ENCODE assay signal across 23 cellular contexts in the genomic region with DNA sequence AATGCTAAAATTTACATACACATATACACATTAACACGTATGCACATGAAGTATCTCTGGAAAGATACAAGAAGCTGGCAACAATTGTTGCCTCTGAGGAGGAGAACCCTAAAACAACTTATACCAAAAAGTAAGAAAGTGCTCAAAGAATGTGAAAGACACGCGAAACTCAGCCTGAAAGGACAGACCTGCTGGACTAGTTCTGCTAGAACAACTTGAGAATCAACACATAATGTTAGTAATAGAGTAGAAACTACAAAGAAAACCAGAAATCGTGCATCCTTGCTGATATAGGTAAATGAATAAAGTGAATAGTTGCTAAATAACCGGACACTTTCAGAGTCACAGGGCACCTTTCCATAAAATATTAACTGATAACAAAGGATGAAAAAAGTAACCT.
"Had no signal": no experiment of that assay in that cellular context is flagged by ENCODE, and none has a peak within 500 bp of the region (broad histone marks: within the 10 kb centered on the region; RNA-seq: fewer than 3 reads in every experiment).

No MANE protein-coding gene starts in this region.

- H3K27me3 Mint-ChIP-seq: activated CD4-positive, alpha-beta T cell treated with anti-CD3 and anti-CD28 coated beads for 36 hours; effector memory CD8-positive, alpha-beta T cell; stimulated activated naive CD8-positive, alpha-beta T cell treated with anti-CD3 and anti-CD28 coated beads, Interleukin-15, Interleukin-2, amounts not matched to agents 100 ng/mL and 50 ng/mL, for 24 hours had no signal

- H3K27ac Mint-ChIP-seq: activated CD4-positive, alpha-beta T cell treated with anti-CD3 and anti-CD28 coated beads for 36 hours; activated naive CD4-positive, alpha-beta T cell treated with anti-CD3 and anti-CD28 coated beads, Interleukin-2, amount 50 U/mL, for 72 hours; activated T-cell treated with anti-CD3 and anti-CD28 coated beads, Interleukin-2, amount 50 U/mL, for 72 hours; effector memory CD8-positive, alpha-beta T cell; stimulated activated naive CD8-positive, alpha-beta T cell treated with anti-CD3 and anti-CD28 coated beads, Interleukin-15, Interleukin-2, amounts not matched to agents 100 ng/mL and 50 ng/mL, for 24 hours; T-helper 2 cell treated with Interferon-gamma antibody and Interleukin-4, amounts not matched to agents 5 μg/mL and 100 μg/mL, for 36 hours had no signal

- H3K4me3 Mint-ChIP-seq: activated CD4-positive, alpha-beta T cell treated with anti-CD3 and anti-CD28 coated beads for 36 hours; activated T-cell treated with anti-CD3 and anti-CD28 coated beads, Interleukin-2, amount 50 U/mL, for 72 hours; effector memory CD8-positive, alpha-beta T cell; stimulated activated naive CD8-positive, alpha-beta T cell treated with anti-CD3 and anti-CD28 coated beads, Interleukin-15, Interleukin-2, amounts not matched to agents 100 ng/mL and 50 ng/mL, for 24 hours; T-helper 2 cell treated with Interferon-gamma antibody and Interleukin-4, amounts not matched to agents 5 μg/mL and 100 μg/mL, for 36 hours had no signal

- DNase-seq: activated CD4-positive, alpha-beta T cell treated with anti-CD3 and anti-CD28 coated beads for 36 hours; activated CD4-positive, CD25-positive, alpha-beta regulatory T cell; activated naive CD4-positive, alpha-beta T cell; activated T-cell treated with anti-CD3 and anti-CD28 coated beads for 4 hours; activated T-cell treated with anti-CD3 and anti-CD28 coated beads, Interleukin-2, amount 50 U/mL, for 72 hours; anterior cingulate cortex; dorsolateral prefrontal cortex; effector memory CD8-positive, alpha-beta T cell; foreskin keratinocyte; heart right ventricle; left ventricle myocardium superior; pancreas; right cardiac atrium; spleen; stimulated activated CD4-positive, alpha-beta T cell treated with anti-CD3 and anti-CD28 coated beads, Interleukin-4, amount 100 ng/mL, for 1 hour; T-helper 1 cell had no signal

- H3K9me3 ChIP-seq: esophagus muscularis mucosa, heart right ventricle, pancreas, spleen, thoracic aorta had no signal

- H3K4me3 ChIP-seq: cardiac muscle cell, coronary artery, dorsolateral prefrontal cortex, esophagus muscularis mucosa, heart right ventricle, pancreas, spleen, thoracic aorta had no signal

- H3K9me3 Mint-ChIP-seq: activated naive CD4-positive, alpha-beta T cell treated with anti-CD3 and anti-CD28 coated beads, Interleukin-2, amount 50 U/mL, for 72 hours; activated T-cell treated with anti-CD3 and anti-CD28 coated beads, Interleukin-2, amount 50 U/mL, for 72 hours; effector memory CD8-positive, alpha-beta T cell; stimulated activated naive CD8-positive, alpha-beta T cell treated with anti-CD3 and anti-CD28 coated beads, Interleukin-15, Interleukin-2, amounts not matched to agents 100 ng/mL and 50 ng/mL, for 24 hours; T-helper 2 cell treated with Interferon-gamma antibody and Interleukin-4, amounts not matched to agents 5 μg/mL and 100 μg/mL, for 36 hours had no signal

- H3K27me3 ChIP-seq: cardiac muscle cell, dorsolateral prefrontal cortex, esophagus muscularis mucosa, foreskin keratinocyte, heart right ventricle, pancreas, spleen had no signal

- H3K36me3 ChIP-seq: cardiac muscle cell, heart right ventricle, pancreas, thoracic aorta had no signal

- H3K27ac ChIP-seq: cardiac muscle cell, coronary artery, dorsolateral prefrontal cortex, esophagus muscularis mucosa, foreskin keratinocyte, heart right ventricle, pancreas, spleen, thoracic aorta had no signal

- H3K4me1 ChIP-seq: foreskin keratinocyte had no signal

- ATAC-seq: activated CD4-positive, alpha-beta T cell treated with anti-CD3 and anti-CD28 coated beads for 36 hours; activated naive CD4-positive, alpha-beta T cell treated with anti-CD3 and anti-CD28 coated beads, Interleukin-2, amount 50 U/mL, for 72 hours; activated T-cell treated with anti-CD3 and anti-CD28 coated beads, Interleukin-2, amount 50 U/mL, for 72 hours; effector memory CD8-positive, alpha-beta T cell; foreskin keratinocyte; heart right ventricle; left ventricle myocardium superior; pancreas; right cardiac atrium had no signal
